ENCODE assay signal across 1 cellular context in genomic region chr3:190369701-190370295, GRCh38.
A peak's percentile ranks its signal among the peaks of the same experiment; 100 is the strongest.
TF ChIP-seq lines count a peak whose summit lies in the region.

No MANE protein-coding gene starts in this region.

TF ChIP-seq in IMR-90, 13 proteins besides CTCF, POLR2A, EP300 and RAD21:
- TF ChIP-seq MXI1 (IDR thresholded peaks at IDR 0.05; ENCODE audit: borderline replicate concordance, low read depth, low read length) (no peak), MAFK (IDR thresholded peaks at IDR 0.05; ENCODE audit: low read depth, low read length) (0 out of 2 replicates have a peak, but pooled peaks have one; percentile 3)
